Comparison of ENCODE assay signal across 16 cellular contexts in genomic region chr13:73578251-73578875, GRCh38.
"Had no signal": no experiment of that assay in that cellular context is flagged by ENCODE, and none has a peak within 500 bp of the region (broad histone marks: within the 10 kb centered on the region; RNA-seq: fewer than 3 reads in every experiment).

No MANE protein-coding gene starts in this region.

- H3K4me3 ChIP-seq: hepatocyte, psoas muscle, thyroid gland had no signal

- H3K27ac Mint-ChIP-seq: activated naive CD4-positive, alpha-beta T cell treated with anti-CD3 and anti-CD28 coated beads, Interleukin-2, amount 10 ng/mL, durations not matched to agents 7 days and 5 days; activated T-helper 2 cell treated with anti-CD3 and anti-CD28 coated beads, Interferon-gamma antibody, Interleukin-2, Interleukin-4, amounts not matched to agents 10 μg/mL and 5 μg/mL and 100 μg/mL, durations not matched to agents 14 hours and 24 hours and 36 hours; stimulated activated effector memory CD8-positive, alpha-beta T cell treated with anti-CD3 and anti-CD28 coated beads, Interleukin-12 subunit alpha, Interleukin-12 subunit beta, amount 100 ng/mL, for 72 hours had no signal

- H3K4me1 Mint-ChIP-seq: activated naive CD4-positive, alpha-beta T cell treated with anti-CD3 and anti-CD28 coated beads, Interleukin-2, amount 10 ng/mL, durations not matched to agents 7 days and 5 days; central memory CD8-positive, alpha-beta T cell; stimulated activated effector memory CD8-positive, alpha-beta T cell treated with anti-CD3 and anti-CD28 coated beads, Interleukin-12 subunit alpha, Interleukin-12 subunit beta, amount 100 ng/mL, for 72 hours had no signal

- H3K9me3 Mint-ChIP-seq: activated naive CD4-positive, alpha-beta T cell treated with anti-CD3 and anti-CD28 coated beads, Interleukin-2, amount 10 ng/mL, durations not matched to agents 7 days and 5 days; activated T-helper 2 cell treated with anti-CD3 and anti-CD28 coated beads, Interferon-gamma antibody, Interleukin-2, Interleukin-4, amounts not matched to agents 10 μg/mL and 5 μg/mL and 100 μg/mL, durations not matched to agents 14 hours and 24 hours and 36 hours; central memory CD8-positive, alpha-beta T cell; stimulated activated effector memory CD8-positive, alpha-beta T cell treated with anti-CD3 and anti-CD28 coated beads, Interleukin-12 subunit alpha, Interleukin-12 subunit beta, amount 100 ng/mL, for 72 hours had no signal

- H2AFZ ChIP-seq: hepatocyte had no signal

- H3K27me3 ChIP-seq: hepatocyte, thyroid gland had no signal

- H3K4me3 Mint-ChIP-seq: activated naive CD4-positive, alpha-beta T cell treated with anti-CD3 and anti-CD28 coated beads, Interleukin-2, amount 10 ng/mL, durations not matched to agents 7 days and 5 days; central memory CD8-positive, alpha-beta T cell; stimulated activated effector memory CD8-positive, alpha-beta T cell treated with anti-CD3 and anti-CD28 coated beads, Interleukin-12 subunit alpha, Interleukin-12 subunit beta, amount 100 ng/mL, for 72 hours had no signal

- H3K36me3 Mint-ChIP-seq: activated naive CD4-positive, alpha-beta T cell treated with anti-CD3 and anti-CD28 coated beads, Interleukin-2, amount 10 ng/mL, durations not matched to agents 7 days and 5 days; stimulated activated effector memory CD8-positive, alpha-beta T cell treated with anti-CD3 and anti-CD28 coated beads, Interleukin-12 subunit alpha, Interleukin-12 subunit beta, amount 100 ng/mL, for 72 hours had no signal

- H3K27ac ChIP-seq: hepatocyte, psoas muscle, thyroid gland had no signal

- H3K27me3 Mint-ChIP-seq: activated naive CD4-positive, alpha-beta T cell treated with anti-CD3 and anti-CD28 coated beads, Interleukin-2, amount 10 ng/mL, durations not matched to agents 7 days and 5 days had no signal

- H3K4me2 ChIP-seq: hepatocyte had no signal

- H3K4me1 ChIP-seq: psoas muscle had no signal

- H3K36me3 ChIP-seq: thyroid gland had no signal

- H3K9me3 ChIP-seq: psoas muscle, thyroid gland had no signal

- ATAC-seq: left lobe of liver; psoas muscle; stimulated activated effector memory CD8-positive, alpha-beta T cell treated with anti-CD3 and anti-CD28 coated beads, Interleukin-12 subunit alpha, Interleukin-12 subunit beta, amount 100 ng/mL, for 72 hours had no signal

- DNase-seq: activated CD4-positive, alpha-beta T cell treated with anti-CD3 and anti-CD28 coated beads, Interleukin-2, amount 50 U/mL, for 4 hours; activated CD4-positive, CD25-positive, alpha-beta regulatory T cell treated with anti-CD3 and anti-CD28 coated beads, Interleukin-2, amount 50 U/mL, for 72 hours; activated naive CD4-positive, alpha-beta T cell treated with anti-CD3 and anti-CD28 coated beads, Interleukin-2, amount 10 ng/mL, durations not matched to agents 7 days and 5 days; effector CD8-positive, alpha-beta T cell; midbrain; psoas muscle; stimulated activated CD4-positive, alpha-beta T cell treated with anti-CD3 and anti-CD28 coated beads, Interleukin-12 subunit alpha, Interleukin-12 subunit beta, amount 100 ng/mL, for 4 hours; stimulated activated CD4-positive, alpha-beta T cell treated with anti-CD3 and anti-CD28 coated beads, Interleukin-2, amount 100 ng/mL, for 24 hours; T-helper 1 cell; T1000; thyroid gland had no signal
